In the genomic region with DNA sequence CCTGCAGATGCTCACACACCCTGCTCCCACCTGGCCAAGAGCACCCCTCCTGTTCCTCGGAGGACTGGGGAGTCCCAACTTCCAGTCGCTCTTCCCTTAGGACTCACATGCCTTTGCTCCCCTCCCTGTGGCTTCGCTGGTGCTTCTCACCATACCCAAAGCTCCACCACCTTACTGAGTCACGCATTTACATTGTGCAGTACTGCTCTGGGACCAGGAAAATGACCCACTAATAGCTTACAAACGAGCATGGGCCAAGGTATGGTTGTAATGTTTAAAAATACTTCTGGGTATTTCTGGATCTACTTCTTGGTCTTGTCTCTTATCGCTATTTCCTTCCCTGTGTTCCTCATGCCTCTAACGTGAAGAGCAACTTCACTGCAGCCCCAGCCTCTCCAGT, we compare ENCODE assay signal across 14 cellular contexts.
"Had no signal": no experiment of that assay in that cellular context is flagged by ENCODE, and none has a peak within 500 bp of the region (broad histone marks: within the 10 kb centered on the region; RNA-seq: fewer than 3 reads in every experiment).

No MANE protein-coding gene starts in this region.

- H3K4me1 ChIP-seq: prostate gland, right lobe of liver had no signal

- H3K27ac ChIP-seq: esophagus muscularis mucosa, lower lobe of right lung, prostate gland, right lobe of liver, SK-N-MC had no signal

- H3K4me3 ChIP-seq: esophagus muscularis mucosa, lower lobe of right lung, prostate gland, right lobe of liver, SK-N-MC had no signal

- H3K36me3 ChIP-seq: lower lobe of right lung, prostate gland, right lobe of liver had no signal

- ATAC-seq: stimulated activated effector memory CD8-positive, alpha-beta T cell treated with anti-CD3 and anti-CD28 coated beads, Interleukin-12 subunit alpha, Interleukin-12 subunit beta, amount 100 ng/mL, for 72 hours had no signal

- H3K27me3 ChIP-seq: esophagus muscularis mucosa, right lobe of liver had no signal

- DNase-seq: activated B cell treated with CpG ODN at 0.5 μM for 24 hours; activated CD4-positive, alpha-beta memory T cell treated with anti-CD3 and anti-CD28 coated beads for 36 hours; activated CD4-positive, alpha-beta T cell treated with anti-CD3 and anti-CD28 coated beads for 4 hours; activated naive CD4-positive, alpha-beta T cell; activated naive CD8-positive, alpha-beta T cell treated with anti-CD3 and anti-CD28 coated beads for 36 hours; amniotic stem cell; cortex of kidney; lower lobe of right lung; right lobe of liver; stimulated activated CD4-positive, alpha-beta T cell treated with anti-CD3 and anti-CD28 coated beads, Interleukin-4, amount 100 ng/mL, for 24 hours had no signal

- H3K9me3 ChIP-seq: esophagus muscularis mucosa, lower lobe of right lung, prostate gland, right lobe of liver had no signal
